In the genomic region with DNA sequence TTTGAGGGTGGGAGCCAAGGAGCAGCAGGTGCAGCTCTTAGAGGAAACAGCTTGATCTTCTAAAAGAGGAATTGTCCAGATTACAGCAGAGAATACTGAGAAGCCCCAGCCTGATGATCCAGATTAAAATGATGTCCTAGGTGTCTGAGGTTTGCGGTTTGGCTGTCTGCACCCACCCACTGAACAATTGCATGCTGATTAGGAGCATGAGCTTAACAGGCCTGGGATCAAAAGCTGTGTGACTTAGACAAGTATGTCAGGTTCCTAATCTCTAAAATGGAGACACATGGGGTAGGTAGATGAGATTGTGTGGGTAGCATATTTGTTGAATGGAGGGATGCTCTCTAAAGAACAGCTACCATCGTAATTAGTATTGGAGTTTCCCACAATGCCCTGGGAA, we compare ENCODE assay signal across 27 cellular contexts.
DNase-seq lines count a peak whose midpoint lies in the region; ATAC-seq, FAIRE-seq and TF ChIP-seq lines count a peak whose summit lies in the region.
"Had no signal": no experiment of that assay in that cellular context is flagged by ENCODE, and none has a peak within 500 bp of the region (broad histone marks: within the 10 kb centered on the region; RNA-seq: fewer than 3 reads in every experiment).

No MANE protein-coding gene starts in this region.

- H3K36me3 ChIP-seq in K562 (ENCODE audit: control insufficient read depth, insufficient read depth, low read length) (no peaks in the 10 kb centered on the region), pancreas (no peaks in the 10 kb centered on the region), suprapubic skin (no peaks in the 10 kb centered on the region)
- H3K36me3 ChIP-seq: BLaER1 treated with 17β-estradiol and CSF1 and Interleukin-3, amounts not matched to agents 10 nM and 100 nM had no signal

- CTCF ChIA-PET in K562 (lab: Yijun Ruan, JAX; ENCODE audit: low intra/inter-chr PET ratio), result no interaction called here

- no peaks in the 10 kb centered on the region for H4K20me1 ChIP-seq in K562 (replicated peaks; ENCODE audit: control insufficient read depth, insufficient read depth, low read length)
- H4K20me1 ChIP-seq: BLaER1 treated with 17β-estradiol and CSF1 and Interleukin-3, amounts not matched to agents 10 nM and 100 nM had no signal

- H3K4me1 ChIP-seq in K562 (replicated peaks in 1 of 2; ENCODE audit: control insufficient read depth in 2 of 2, insufficient read depth in 2 of 2, low read length in 2 of 2) (no peaks in the 10 kb centered on the region), pancreas (no peaks in the 10 kb centered on the region), suprapubic skin (no peaks in the 10 kb centered on the region)
- H3K4me1 ChIP-seq: Caco-2 had no signal

- H3K27me3 ChIP-seq in K562 (ENCODE audit: control insufficient read depth in 2 of 2, insufficient read depth in 2 of 2, low read length in 2 of 2) (no peaks in the 10 kb centered on the region), pancreas (no peaks in the 10 kb centered on the region), suprapubic skin (peaks cover 6% of the 10 kb centered on the region)
- H3K27me3 ChIP-seq: BLaER1 treated with 17β-estradiol and CSF1 and Interleukin-3, amounts not matched to agents 10 nM and 100 nM had no signal

- WGBS in K562 (ENCODE audit: insufficient coverage, low coverage, missing lambda C conversion rate), result 25% methylated on average over 2 of the region's 2 CpGs
- 36 to 56% methylated on average over 2 of the region's 2 CpGs for WGBS in pancreas, 2 donors
- 85% methylated on average over 2 of the region's 2 CpGs for WGBS in suprapubic skin

- H3K27ac ChIP-seq in K562 (ENCODE audit: extremely low read depth, low read depth, low read length), result no peak overlapping the region
- no peak overlapping the region for H3K27ac ChIP-seq in pancreas
- H3K27ac ChIP-seq in suprapubic skin, result no peak overlapping the region
- H3K27ac ChIP-seq: BLaER1 treated with 17β-estradiol and CSF1 and Interleukin-3, amounts not matched to agents 10 nM and 100 nM; C4-2B had no signal

- ATAC-seq in K562, result no peak
- no peak for ATAC-seq in pancreas
- ATAC-seq in GM18909 (IDR thresholded peaks at IDR 0.05; ENCODE audit: poor library complexity, unreplicated experiment), result no peak
- ATAC-seq: CD8-positive, alpha-beta T cell; GM12878 had no signal

- FAIRE-seq in K562 (lab: Jason Lieb, UNC) (no peak), pancreas (lab: Jason Lieb, UNC) (no peak)
- FAIRE-seq: A204.1, GM12878, GM12892, GM18507, GM19239 had no signal

- H3K9me1 ChIP-seq in K562 (ENCODE audit: control insufficient read depth, insufficient read depth, low read length), result no peaks in the 10 kb centered on the region

- in situ Hi-C loops in K562 (cut with MboI), result no loop called here

- H3K9ac ChIP-seq in K562 (ENCODE audit: insufficient read depth in 1 of 2, low read depth in 2 of 2, low read length in 2 of 2), result no peak overlapping the region
- H3K9ac ChIP-seq: BLaER1 treated with 17β-estradiol and CSF1 and Interleukin-3, amounts not matched to agents 10 nM and 100 nM had no signal

- no TSS peak for BruUV-seq in K562 (replicated peaks; lab: Mats Ljungman, UMichigan)

- no peak for TF ChIP-seq RAD21 in K562 (CRISPR knock-in tag; conservative IDR thresholded peaks at IDR 0.05 in 1 of 2, IDR thresholded peaks at IDR 0.05 in 1 of 2)

- POLR2A ChIA-PET in K562 (lab: Yijun Ruan, JAX), result no interaction called here

- H3K4me3 ChIP-seq in K562 (no peak overlapping the region), pancreas (no peak overlapping the region), suprapubic skin (no peak overlapping the region)
- H3K4me3 ChIP-seq: BLaER1 treated with 17β-estradiol and CSF1 and Interleukin-3, amounts not matched to agents 10 nM and 100 nM; GM12878 had no signal

- TF ChIP-seq CTCF in K562 (IDR thresholded peaks at IDR 0.05 in 2 of 3, conservative IDR thresholded peaks at IDR 0.05 in 1 of 3; ENCODE audit: insufficient read depth in 2 of 3, low read depth in 1 of 3, low read length in 3 of 3) (no peak), pancreas (IDR thresholded peaks at IDR 0.05) (no peak), suprapubic skin (IDR thresholded peaks at IDR 0.05) (no peak)

- no peaks in the 10 kb centered on the region for H3K9me3 ChIP-seq in K562 (replicated peaks; ENCODE audit: control insufficient read depth, insufficient read depth, low read depth, low read length)
- H3K9me3 ChIP-seq in pancreas, result no peaks in the 10 kb centered on the region
- H3K9me3 ChIP-seq in suprapubic skin, result no peaks in the 10 kb centered on the region
- H3K9me3 ChIP-seq: Caco-2 had no signal

- peak; percentile 57 for DNase-seq in NCI-H82 (lab: John Stamatoyannopoulos, UW)
- DNase-seq in OCI-M1 (lab: John Stamatoyannopoulos, UW), result peak; percentile 63
- DNase-seq in K562 (ENCODE audit: extremely low read depth in 1 of 4, low spot score in 3 of 4), result no peak
- no peak for DNase-seq in Ammon's horn (ENCODE audit: low spot score)
- DNase-seq in pancreas, result no peak
- no peak for DNase-seq in suprapubic skin (ENCODE audit: low spot score in 2 of 2)
- DNase-seq: 8988T; ACHN; Caco-2; Calu3; CD4-positive, alpha-beta T cell; CD8-positive, alpha-beta T cell; DMS 273 treated with DMSO at 0.1 percent for 48 hours; DMS153; DMS53; DMS79; DND-41; EL; GDM1 had no signal

- TF ChIP-seq POLR2A in K562 (conservative IDR thresholded peaks at IDR 0.05) (no peak), suprapubic skin (IDR thresholded peaks at IDR 0.05) (no peak)

- TF ChIP-seq EP300 in K562 (IDR thresholded peaks at IDR 0.05; ENCODE audit: low read length), result no peak
- TF ChIP-seq EP300 in suprapubic skin (IDR thresholded peaks at IDR 0.05), result no peak

- no peak overlapping the region for H3K4me2 ChIP-seq in K562 (ENCODE audit: insufficient read depth, low read length)
- H3K4me2 ChIP-seq: BLaER1 treated with 17β-estradiol and CSF1 and Interleukin-3, amounts not matched to agents 10 nM and 100 nM had no signal

- no peaks in the 10 kb centered on the region for H3K79me2 ChIP-seq in K562 (ENCODE audit: control insufficient read depth, insufficient read depth, low read length)

- no peak overlapping the region for H2AFZ ChIP-seq in K562 (ENCODE audit: low read depth, low read length)

- intact Hi-C loops in K562 (cut with micrococcal nuclease), result no loop called here
- intact Hi-C loops in pancreas (cut with DNase I), result no loop called here

TF ChIP-seq in K562, 482 proteins besides CTCF, POLR2A, EP300 and RAD21:
- TF ChIP-seq ZNF146 (CRISPR knock-in tag; IDR thresholded peaks at IDR 0.05; ENCODE audit: unreplicated experiment) (no peak), ILF3 (IDR thresholded peaks at IDR 0.05; ENCODE audit: borderline replicate concordance) (no peak), CXXC5 (CRISPR knock-in tag; IDR thresholded peaks at IDR 0.05) (no peak), FOSL1 (tag; conservative IDR thresholded peaks at IDR 0.05) (no peak), PURB (CRISPR knock-in tag; IDR thresholded peaks at IDR 0.05; ENCODE audit: low read depth) (no peak), CBFA2T3 (IDR thresholded peaks at IDR 0.05) (0 out of 2 replicates have a peak, but pooled peaks have one; percentile 15), TEAD4 (IDR thresholded peaks at IDR 0.05; ENCODE audit: low read length) (peak; percentile 48; the same call in 1 of the 2 replicates), TEAD4 (CRISPR knock-in tag; IDR thresholded peaks at IDR 0.05; ENCODE audit: borderline replicate concordance) (no peak), ELF4 (CRISPR knock-in tag; IDR thresholded peaks at IDR 0.05) (no peak), CBFA2T2 (conservative IDR thresholded peaks at IDR 0.05) (0 out of 2 replicates have a peak, but pooled peaks have one; percentile 7), BDP1 (IDR thresholded peaks at IDR 0.05; ENCODE audit: insufficient read depth, insufficient read length) (no peak)
TF ChIP-seq in K562: peak in this region for 3.

Comparison
In these comparisons a context has a peak if more than half of its experiments do, and no peak if none do; other contexts are left out.
1. DNase-seq: peak in NCI-H82 (single experiment) and OCI-M1 (single experiment); none in K562 (0 of 4), Ammon's horn (single experiment), pancreas (0 of 6) and suprapubic skin (0 of 2).